ENCODE assay signal across 8 cellular contexts in genomic region chr7:87148332-87148955, GRCh38. TPM values are rescaled to one million over a fixed set of nuclear protein-coding genes. Genes with fewer than 3 reads are reported as not detected.
DNase-seq lines count a peak whose midpoint lies in the region; ATAC-seq, FAIRE-seq and TF ChIP-seq lines count a peak whose summit lies in the region.

No MANE protein-coding gene starts in this region.

- FAIRE-seq in GM12892 (lab: Jason Lieb, UNC): peak; percentile 48

- no peak for TF ChIP-seq POLR2A in GM12892 (IDR thresholded peaks at IDR 0.05; ENCODE audit: low read depth, low read length)

- peak; percentile 16 for DNase-seq in Ammon's horn (ENCODE audit: low spot score)
- no peak for DNase-seq in GM12892 (ENCODE audit: insufficient read length)
- DNase-seq in RPMI8226: peak; percentile 26
- DNase-seq in foreskin melanocyte: peak; percentile 40
- no peak for DNase-seq in activated naive CD4-positive, alpha-beta T cell (lab: John Stamatoyannopoulos, UW)
- no peak for DNase-seq in stimulated activated naive CD8-positive, alpha-beta T cell treated with anti-CD3 and anti-CD28 coated beads, Interleukin-15, Interleukin-2, amounts not matched to agents 100 U/mL and 50 U/mL, for 24 hours
- DNase-seq in kidney glomerular epithelial cell (lab: John Stamatoyannopoulos, UW): no peak
- DNase-seq in glomerular visceral epithelial cell (ENCODE audit: extremely low spot score): no peak

- no peak for ATAC-seq in stimulated activated naive CD8-positive, alpha-beta T cell treated with anti-CD3 and anti-CD28 coated beads, Interleukin-15, Interleukin-2, amounts not matched to agents 100 U/mL and 50 U/mL, for 24 hours

RNA-seq across cellular contexts. Expression of gene DMTF1, which starts 3.8 kb away (rescaled TPM):
- 75.5 TPM for polyA plus RNA-seq in GM12892 (2012; ENCODE audit: missing spikeins)

Comparison
In these comparisons a context has a peak if more than half of its experiments do, and no peak if none do; other contexts are left out.
1. DNase-seq: peak in Ammon's horn (single experiment), RPMI8226 (single experiment) and foreskin melanocyte (single experiment); none in GM12892 (single experiment), activated naive CD4-positive, alpha-beta T cell (0 of 4), stimulated activated naive CD8-positive, alpha-beta T cell treated with anti-CD3 and anti-CD28 coated beads, Interleukin-15, Interleukin-2, amounts not matched to agents 100 U/mL and 50 U/mL, for 24 hours (single experiment), kidney glomerular epithelial cell (single experiment) and glomerular visceral epithelial cell (single experiment).